8 cellular contexts compared by ENCODE assay signal in the genomic region with DNA sequence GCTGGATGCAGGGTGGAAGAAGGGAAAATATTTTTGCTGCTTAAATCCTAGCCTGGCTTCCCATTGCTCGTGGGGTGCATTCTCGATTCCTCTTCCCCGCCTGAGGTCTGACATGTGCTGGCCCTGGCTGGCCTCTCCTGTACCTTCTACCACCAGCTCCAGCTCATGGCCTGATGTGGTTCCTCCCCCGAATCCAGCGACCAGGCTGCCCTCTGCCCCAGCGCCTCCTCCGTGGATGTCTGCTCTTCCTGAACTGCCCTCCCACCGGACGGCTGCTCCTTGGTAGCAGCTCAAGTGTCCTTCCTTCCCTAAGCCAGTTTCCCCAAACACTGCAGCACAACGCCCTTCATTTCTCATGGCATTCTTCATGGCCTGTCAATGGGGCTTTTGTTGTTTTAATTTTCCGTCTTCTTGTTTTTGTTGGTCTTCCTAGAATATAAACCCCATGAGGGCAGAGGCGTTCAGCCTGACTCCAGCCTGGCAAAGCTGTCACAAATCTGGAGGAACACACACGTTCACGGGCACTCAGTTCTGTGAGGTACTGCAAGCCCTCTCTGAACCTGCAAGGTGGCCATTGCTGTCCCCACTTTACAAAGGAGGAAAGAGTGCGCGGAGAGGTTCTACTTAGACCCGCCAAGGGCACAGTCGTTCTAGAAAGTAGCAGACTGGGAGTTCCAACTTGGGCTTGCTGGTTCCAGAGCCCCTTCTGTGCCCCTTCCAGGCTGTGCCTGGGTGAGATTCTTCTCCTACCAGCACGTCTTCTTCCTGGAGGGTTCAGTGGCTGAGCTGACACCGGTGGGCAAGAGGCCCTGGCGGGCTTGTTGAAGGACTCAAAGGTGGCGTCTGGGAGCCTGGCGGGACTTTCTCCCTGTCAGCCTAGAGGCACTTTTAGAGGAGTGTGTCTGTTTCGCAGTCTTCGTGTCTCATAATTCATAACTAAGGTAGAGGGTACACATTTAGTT. TPM values are rescaled to one million over a fixed set of nuclear protein-coding genes. Genes with fewer than 3 reads are reported as not detected.
DNase-seq lines count a peak whose midpoint lies in the region; ATAC-seq and TF ChIP-seq lines count a peak whose summit lies in the region.

No MANE protein-coding gene starts in this region.

- peaks cover 9% of the 10 kb centered on the region for H3K27me3 ChIP-seq in iPS-18a (ENCODE audit: control insufficient read depth, insufficient read depth, low read length)
- H3K27me3 ChIP-seq in subcutaneous abdominal adipose tissue (ENCODE audit: control insufficient read depth in 5 of 5, insufficient read depth in 4 of 5, low read length in 5 of 5): no peaks in the 10 kb centered on the region

- POLR2A ChIA-PET in activated CD4-positive, alpha-beta T cell treated with anti-CD3 and anti-CD28 coated beads, Interleukin-2, amount 10 ng/mL, durations not matched to agents 7 days and 5 days (lab: Charles Lee): no interaction called here

- no peaks in the 10 kb centered on the region for H3K9me3 Mint-ChIP-seq in activated CD4-positive, alpha-beta T cell treated with anti-CD3 and anti-CD28 coated beads, Interleukin-2, amount 10 ng/mL, durations not matched to agents 7 days and 5 days

- CTCF ChIA-PET in activated CD4-positive, alpha-beta T cell treated with anti-CD3 and anti-CD28 coated beads, Interleukin-2, amount 10 ng/mL, durations not matched to agents 7 days and 5 days (lab: Charles Lee): interaction anchor here (0.6 to 1.2 kb wide), 7 partner anchors 15 to 264 kb away, joined by 3 to 4 read pairs (median 3); no protein-coding TSS in a partner anchor

- no peak for ATAC-seq in GM18867 (IDR thresholded peaks at IDR 0.05; ENCODE audit: unreplicated experiment)

- H3K36me3 ChIP-seq in iPS-18a (ENCODE audit: control insufficient read depth, low read depth, low read length) (no peaks in the 10 kb centered on the region), subcutaneous abdominal adipose tissue (ENCODE audit: control insufficient read depth in 5 of 5, insufficient read depth in 5 of 5, low read length in 5 of 5) (no peaks in the 10 kb centered on the region)

- H3K4me1 ChIP-seq in iPS-18a (ENCODE audit: control insufficient read depth, low read depth, low read length) (peaks cover 18% of the 10 kb centered on the region), subcutaneous abdominal adipose tissue (ENCODE audit: control insufficient read depth in 5 of 5, insufficient read depth in 5 of 5, low read length in 5 of 5) (peaks cover 16 to 62% (median 52%) of the 10 kb centered on the region in 5 donors)

- peaks cover 4% of the 10 kb centered on the region for H3K27me3 Mint-ChIP-seq in activated CD4-positive, alpha-beta T cell treated with anti-CD3 and anti-CD28 coated beads, Interleukin-2, amount 10 ng/mL, durations not matched to agents 7 days and 5 days

- H3K4me3 Mint-ChIP-seq in activated CD4-positive, alpha-beta T cell treated with anti-CD3 and anti-CD28 coated beads, Interleukin-2, amount 10 ng/mL, durations not matched to agents 7 days and 5 days: peak overlapping the region; percentile 63

- peaks cover 7% of the 10 kb centered on the region for H3K36me3 Mint-ChIP-seq in activated CD4-positive, alpha-beta T cell treated with anti-CD3 and anti-CD28 coated beads, Interleukin-2, amount 10 ng/mL, durations not matched to agents 7 days and 5 days (ENCODE audit: low read depth)

- H3K9me3 ChIP-seq in iPS-18a (ENCODE audit: control insufficient read depth, low read depth, low read length) (no peaks in the 10 kb centered on the region), subcutaneous abdominal adipose tissue (ENCODE audit: control insufficient read depth in 5 of 5, low read length in 5 of 5) (no peaks in the 10 kb centered on the region)

- peaks cover 53% of the 10 kb centered on the region for H3K4me1 Mint-ChIP-seq in activated CD4-positive, alpha-beta T cell treated with anti-CD3 and anti-CD28 coated beads, Interleukin-2, amount 10 ng/mL, durations not matched to agents 7 days and 5 days

- no peak overlapping the region for H3K9ac ChIP-seq in iPS-18a (ENCODE audit: low read length)
- H3K9ac ChIP-seq in subcutaneous abdominal adipose tissue (ENCODE audit: low read length in 5 of 5): peak overlapping the region in 1 of 5 donors; percentile 59

- DNase-seq in activated CD4-positive, alpha-beta T cell treated with anti-CD3 and anti-CD28 coated beads, Interleukin-2, amount 10 ng/mL, durations not matched to agents 7 days and 5 days: no peak
- DNase-seq in activated CD4-positive, alpha-beta T cell treated with anti-CD3 and anti-CD28 coated beads, Interleukin-2, amount 50 U/mL, for 48 hours: no peak
- DNase-seq in NCI-H2029 (lab: John Stamatoyannopoulos, UW): no peak
- no peak for DNase-seq in effector CD4-positive, alpha-beta T cell

- peak overlapping the region; percentile 61 for H3K27ac Mint-ChIP-seq in activated CD4-positive, alpha-beta T cell treated with anti-CD3 and anti-CD28 coated beads, Interleukin-2, amount 10 ng/mL, durations not matched to agents 7 days and 5 days

- H3K27ac ChIP-seq in VCaP (peak overlapping the region; percentile 89), iPS-18a (ENCODE audit: low read length) (no peak overlapping the region), subcutaneous abdominal adipose tissue (ENCODE audit: low read depth, low read length) (peak overlapping the region; percentile 40)

- no peak for TF ChIP-seq CTCF in VCaP (conservative IDR thresholded peaks at IDR 0.05)

- H3K4me3 ChIP-seq in iPS-18a (ENCODE audit: low read length) (peak overlapping the region; percentile 48), subcutaneous abdominal adipose tissue (ENCODE audit: low read depth in 1 of 5, low read length in 5 of 5) (peak overlapping the region in 3 of 5 donors; percentile 25 to 46 (median 42))

RNA-seq across cellular contexts. Expression of gene LRP5, which starts 1.0 kb away (rescaled TPM):
- total RNA-seq in activated CD4-positive, alpha-beta T cell treated with anti-CD3 and anti-CD28 coated beads, Interleukin-2, amount 10 ng/mL, durations not matched to agents 7 days and 5 days: 10 to 100 TPM; 32.2 to 32.7 TPM

RNA-seq across cellular contexts. Expression of gene C11orf24, which starts 39.7 kb away (rescaled TPM):
- 10 to 100 TPM; 20.0 to 25.2 TPM for total RNA-seq in activated CD4-positive, alpha-beta T cell treated with anti-CD3 and anti-CD28 coated beads, Interleukin-2, amount 10 ng/mL, durations not matched to agents 7 days and 5 days
